ENCODE assay signal across 1 cellular context in genomic region chr3:172287811-172288477, GRCh38.
TF ChIP-seq lines count a peak whose summit lies in the region.

No MANE protein-coding gene starts in this region.

TF ChIP-seq in SK-N-SH, 30 proteins besides CTCF, POLR2A, EP300 and RAD21 (continued from another document):
- TF ChIP-seq REST (IDR thresholded peaks at IDR 0.05; ENCODE audit: low read depth, low read length) (no peak), RFX5 (IDR thresholded peaks at IDR 0.05; ENCODE audit: low read length) (peak; percentile 69; the same call in 1 of the 2 replicates), USF2 (IDR thresholded peaks at IDR 0.05; ENCODE audit: borderline replicate concordance, low read depth, low read length) (no peak), MXI1 (IDR thresholded peaks at IDR 0.05; ENCODE audit: low read depth, low read length) (peak; percentile 72), FOSL2 (IDR thresholded peaks at IDR 0.05; ENCODE audit: borderline replicate concordance, low read depth) (no peak), USF1 (IDR thresholded peaks at IDR 0.05; ENCODE audit: borderline replicate concordance, low read depth) (no peak), SIN3A (IDR thresholded peaks at IDR 0.05; ENCODE audit: borderline replicate concordance, low read depth, low read length) (no peak), FOXJ3 (CRISPR knock-in tag; IDR thresholded peaks at IDR 0.05) (peak; percentile 90), RCOR1 (IDR thresholded peaks at IDR 0.05; ENCODE audit: low read length) (peak; percentile 97)
